In the genomic region with DNA sequence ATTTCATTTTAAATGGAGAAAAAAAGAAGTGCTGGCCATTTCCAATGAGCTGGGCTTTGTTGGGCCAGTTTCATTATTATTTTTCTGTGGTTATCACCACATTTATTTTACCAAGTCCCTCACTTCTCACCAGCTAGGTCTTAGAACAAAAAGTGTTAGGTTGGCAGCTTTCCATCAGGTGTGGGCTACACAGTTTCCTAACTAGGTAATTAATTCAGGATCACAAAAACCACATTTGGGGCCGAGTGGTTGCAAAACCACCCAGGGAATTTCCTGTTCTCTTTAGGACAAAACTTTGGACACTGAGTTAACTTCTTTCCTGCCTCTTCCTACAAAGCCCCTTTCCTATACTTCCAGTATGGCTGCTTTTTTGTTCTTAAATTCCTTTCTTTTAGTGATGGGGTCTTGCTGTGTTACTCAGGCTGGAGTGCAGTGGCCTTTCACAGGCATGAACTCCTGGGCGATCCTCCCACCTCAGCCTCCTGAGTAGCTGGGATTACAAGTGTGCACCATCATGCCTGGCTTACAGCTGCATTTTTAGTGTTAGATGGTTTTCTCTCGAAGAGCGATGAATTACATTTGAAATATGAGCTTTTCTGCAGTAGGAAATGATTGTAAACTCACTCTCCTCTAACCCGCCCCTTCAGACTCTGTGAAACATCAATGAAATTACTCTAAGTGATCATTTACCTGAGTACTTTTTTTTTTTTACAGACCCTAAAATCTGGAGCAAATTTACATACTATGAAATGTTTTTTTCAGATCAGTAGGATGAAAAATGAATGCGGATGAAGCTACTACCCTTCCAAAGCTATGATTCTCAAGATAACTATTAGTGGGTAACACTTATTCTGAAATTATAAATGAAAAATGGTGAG, we compare ENCODE assay signal across 1 cellular context.
TF ChIP-seq lines count a peak whose summit lies in the region.

No MANE protein-coding gene starts in this region.

TF ChIP-seq in GM12878, 131 proteins besides CTCF, POLR2A, EP300 and RAD21 (continued from another document):
- TF ChIP-seq, protein P1, sequence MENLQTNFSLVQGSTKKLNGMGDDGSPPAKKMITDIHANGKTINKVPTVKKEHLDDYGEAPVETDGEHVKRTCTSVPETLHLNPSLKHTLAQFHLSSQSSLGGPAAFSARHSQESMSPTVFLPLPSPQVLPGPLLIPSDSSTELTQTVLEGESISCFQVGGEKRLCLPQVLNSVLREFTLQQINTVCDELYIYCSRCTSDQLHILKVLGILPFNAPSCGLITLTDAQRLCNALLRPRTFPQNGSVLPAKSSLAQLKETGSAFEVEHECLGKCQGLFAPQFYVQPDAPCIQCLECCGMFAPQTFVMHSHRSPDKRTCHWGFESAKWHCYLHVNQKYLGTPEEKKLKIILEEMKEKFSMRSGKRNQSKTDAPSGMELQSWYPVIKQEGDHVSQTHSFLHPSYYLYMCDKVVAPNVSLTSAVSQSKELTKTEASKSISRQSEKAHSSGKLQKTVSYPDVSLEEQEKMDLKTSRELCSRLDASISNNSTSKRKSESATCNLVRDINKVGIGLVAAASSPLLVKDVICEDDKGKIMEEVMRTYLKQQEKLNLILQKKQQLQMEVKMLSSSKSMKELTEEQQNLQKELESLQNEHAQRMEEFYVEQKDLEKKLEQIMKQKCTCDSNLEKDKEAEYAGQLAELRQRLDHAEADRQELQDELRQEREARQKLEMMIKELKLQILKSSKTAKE (IDR thresholded peaks at IDR 0.05; ENCODE audit: low read depth, poor library complexity, severe bottlenecking): peak; percentile 58
- TF ChIP-seq SMAD1 (IDR thresholded peaks at IDR 0.05; ENCODE audit: low read depth, partially characterized antibody) (peak; percentile 72), NRF1 (conservative IDR thresholded peaks at IDR 0.05; ENCODE audit: low read depth, low read length) (no peak), ZNF217 (IDR thresholded peaks at IDR 0.05) (0 out of 2 replicates have a peak, but pooled peaks have one; percentile 40), EED (IDR thresholded peaks at IDR 0.05; ENCODE audit: low read depth) (peak; percentile 69), MTA2 (IDR thresholded peaks at IDR 0.05; ENCODE audit: low read depth) (peak; percentile 95), NR2F1 (conservative IDR thresholded peaks at IDR 0.05) (peak; percentile 34; the same call in 1 of the 2 replicates), ZSCAN29 (IDR thresholded peaks at IDR 0.05) (peak; percentile 83; the same call in 1 of the 2 replicates), MEF2B (IDR thresholded peaks at IDR 0.05; ENCODE audit: partially characterized antibody, poor library complexity, severe bottlenecking) (peak; percentile 38), SREBF1 (IDR thresholded peaks at IDR 0.05; ENCODE audit: low read length) (no peak), SMAD5 (IDR thresholded peaks at IDR 0.05; ENCODE audit: low read depth) (no peak), KDM1A (IDR thresholded peaks at IDR 0.05; ENCODE audit: borderline replicate concordance) (no peak), MXI1 (IDR thresholded peaks at IDR 0.05; ENCODE audit: low read depth, low read length) (peak; percentile 44; the same call in 1 of the 2 replicates), ZNF24 (IDR thresholded peaks at IDR 0.05) (0 out of 2 replicates have a peak, but pooled peaks have one; percentile 11), GATAD2B (conservative IDR thresholded peaks at IDR 0.05; ENCODE audit: low read depth) (peak; percentile 64), EZH2 (IDR thresholded peaks at IDR 0.05; ENCODE audit: borderline replicate concordance, control insufficient read depth, low read depth, low read length) (no peak), ESRRA (IDR thresholded peaks at IDR 0.05; ENCODE audit: low read length) (no peak), CBFB (IDR thresholded peaks at IDR 0.05; ENCODE audit: low read depth) (peak; percentile 32; the same call in 1 of the 2 replicates), JUNB (IDR thresholded peaks at IDR 0.05) (peak; percentile 62), DPF2 (IDR thresholded peaks at IDR 0.05) (peak; percentile 85), BCL11A (IDR thresholded peaks at IDR 0.05; ENCODE audit: low read depth, low read length) (peak; percentile 45; the same call in 1 of the 2 replicates), IKZF1 (conservative IDR thresholded peaks at IDR 0.05) (peak; percentile 96), TAF1 (IDR thresholded peaks at IDR 0.05; ENCODE audit: borderline replicate concordance, low read depth, low read length) (no peak), BHLHE40 (IDR thresholded peaks at IDR 0.05; ENCODE audit: borderline replicate concordance in 1 of 2, low read depth in 2 of 2, low read length in 1 of 2) (peak; percentile 6 to 20; a peak in 1 of 4 replicates)
- TF ChIP-seq, protein P2, sequence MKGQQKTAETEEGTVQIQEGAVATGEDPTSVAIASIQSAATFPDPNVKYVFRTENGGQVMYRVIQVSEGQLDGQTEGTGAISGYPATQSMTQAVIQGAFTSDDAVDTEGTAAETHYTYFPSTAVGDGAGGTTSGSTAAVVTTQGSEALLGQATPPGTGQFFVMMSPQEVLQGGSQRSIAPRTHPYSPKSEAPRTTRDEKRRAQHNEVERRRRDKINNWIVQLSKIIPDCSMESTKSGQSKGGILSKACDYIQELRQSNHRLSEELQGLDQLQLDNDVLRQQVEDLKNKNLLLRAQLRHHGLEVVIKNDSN (IDR thresholded peaks at IDR 0.05; ENCODE audit: borderline replicate concordance, extremely low read length, insufficient read depth, low read depth, low read length): no peak
- TF ChIP-seq, protein P3, sequence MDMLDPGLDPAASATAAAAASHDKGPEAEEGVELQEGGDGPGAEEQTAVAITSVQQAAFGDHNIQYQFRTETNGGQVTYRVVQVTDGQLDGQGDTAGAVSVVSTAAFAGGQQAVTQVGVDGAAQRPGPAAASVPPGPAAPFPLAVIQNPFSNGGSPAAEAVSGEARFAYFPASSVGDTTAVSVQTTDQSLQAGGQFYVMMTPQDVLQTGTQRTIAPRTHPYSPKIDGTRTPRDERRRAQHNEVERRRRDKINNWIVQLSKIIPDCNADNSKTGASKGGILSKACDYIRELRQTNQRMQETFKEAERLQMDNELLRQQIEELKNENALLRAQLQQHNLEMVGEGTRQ (IDR thresholded peaks at IDR 0.05; ENCODE audit: borderline replicate concordance, low read depth, low read length): no peak
- TF ChIP-seq, protein P4, sequence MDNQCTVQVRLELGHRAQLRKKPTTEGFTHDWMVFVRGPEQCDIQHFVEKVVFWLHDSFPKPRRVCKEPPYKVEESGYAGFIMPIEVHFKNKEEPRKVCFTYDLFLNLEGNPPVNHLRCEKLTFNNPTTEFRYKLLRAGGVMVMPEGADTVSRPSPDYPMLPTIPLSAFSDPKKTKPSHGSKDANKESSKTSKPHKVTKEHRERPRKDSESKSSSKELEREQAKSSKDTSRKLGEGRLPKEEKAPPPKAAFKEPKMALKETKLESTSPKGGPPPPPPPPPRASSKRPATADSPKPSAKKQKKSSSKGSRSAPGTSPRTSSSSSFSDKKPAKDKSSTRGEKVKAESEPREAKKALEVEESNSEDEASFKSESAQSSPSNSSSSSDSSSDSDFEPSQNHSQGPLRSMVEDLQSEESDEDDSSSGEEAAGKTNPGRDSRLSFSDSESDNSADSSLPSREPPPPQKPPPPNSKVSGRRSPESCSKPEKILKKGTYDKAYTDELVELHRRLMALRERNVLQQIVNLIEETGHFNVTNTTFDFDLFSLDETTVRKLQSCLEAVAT (IDR thresholded peaks at IDR 0.05): peak; percentile 76; the same call in 1 of the 2 replicates
- TF ChIP-seq, protein P5, sequence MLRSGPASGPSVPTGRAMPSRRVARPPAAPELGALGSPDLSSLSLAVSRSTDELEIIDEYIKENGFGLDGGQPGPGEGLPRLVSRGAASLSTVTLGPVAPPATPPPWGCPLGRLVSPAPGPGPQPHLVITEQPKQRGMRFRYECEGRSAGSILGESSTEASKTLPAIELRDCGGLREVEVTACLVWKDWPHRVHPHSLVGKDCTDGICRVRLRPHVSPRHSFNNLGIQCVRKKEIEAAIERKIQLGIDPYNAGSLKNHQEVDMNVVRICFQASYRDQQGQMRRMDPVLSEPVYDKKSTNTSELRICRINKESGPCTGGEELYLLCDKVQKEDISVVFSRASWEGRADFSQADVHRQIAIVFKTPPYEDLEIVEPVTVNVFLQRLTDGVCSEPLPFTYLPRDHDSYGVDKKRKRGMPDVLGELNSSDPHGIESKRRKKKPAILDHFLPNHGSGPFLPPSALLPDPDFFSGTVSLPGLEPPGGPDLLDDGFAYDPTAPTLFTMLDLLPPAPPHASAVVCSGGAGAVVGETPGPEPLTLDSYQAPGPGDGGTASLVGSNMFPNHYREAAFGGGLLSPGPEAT (IDR thresholded peaks at IDR 0.05; ENCODE audit: low read depth): peak; percentile 92
- TF ChIP-seq, protein P6, sequence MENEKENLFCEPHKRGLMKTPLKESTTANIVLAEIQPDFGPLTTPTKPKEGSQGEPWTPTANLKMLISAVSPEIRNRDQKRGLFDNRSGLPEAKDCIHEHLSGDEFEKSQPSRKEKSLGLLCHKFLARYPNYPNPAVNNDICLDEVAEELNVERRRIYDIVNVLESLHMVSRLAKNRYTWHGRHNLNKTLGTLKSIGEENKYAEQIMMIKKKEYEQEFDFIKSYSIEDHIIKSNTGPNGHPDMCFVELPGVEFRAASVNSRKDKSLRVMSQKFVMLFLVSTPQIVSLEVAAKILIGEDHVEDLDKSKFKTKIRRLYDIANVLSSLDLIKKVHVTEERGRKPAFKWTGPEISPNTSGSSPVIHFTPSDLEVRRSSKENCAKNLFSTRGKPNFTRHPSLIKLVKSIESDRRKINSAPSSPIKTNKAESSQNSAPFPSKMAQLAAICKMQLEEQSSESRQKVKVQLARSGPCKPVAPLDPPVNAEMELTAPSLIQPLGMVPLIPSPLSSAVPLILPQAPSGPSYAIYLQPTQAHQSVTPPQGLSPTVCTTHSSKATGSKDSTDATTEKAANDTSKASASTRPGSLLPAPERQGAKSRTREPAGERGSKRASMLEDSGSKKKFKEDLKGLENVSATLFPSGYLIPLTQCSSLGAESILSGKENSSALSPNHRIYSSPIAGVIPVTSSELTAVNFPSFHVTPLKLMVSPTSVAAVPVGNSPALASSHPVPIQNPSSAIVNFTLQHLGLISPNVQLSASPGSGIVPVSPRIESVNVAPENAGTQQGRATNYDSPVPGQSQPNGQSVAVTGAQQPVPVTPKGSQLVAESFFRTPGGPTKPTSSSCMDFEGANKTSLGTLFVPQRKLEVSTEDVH (IDR thresholded peaks at IDR 0.05; ENCODE audit: low read depth, partially characterized antibody): peak; percentile 38
